Comparison of ENCODE assay signal across 1 cellular context in the genomic region with DNA sequence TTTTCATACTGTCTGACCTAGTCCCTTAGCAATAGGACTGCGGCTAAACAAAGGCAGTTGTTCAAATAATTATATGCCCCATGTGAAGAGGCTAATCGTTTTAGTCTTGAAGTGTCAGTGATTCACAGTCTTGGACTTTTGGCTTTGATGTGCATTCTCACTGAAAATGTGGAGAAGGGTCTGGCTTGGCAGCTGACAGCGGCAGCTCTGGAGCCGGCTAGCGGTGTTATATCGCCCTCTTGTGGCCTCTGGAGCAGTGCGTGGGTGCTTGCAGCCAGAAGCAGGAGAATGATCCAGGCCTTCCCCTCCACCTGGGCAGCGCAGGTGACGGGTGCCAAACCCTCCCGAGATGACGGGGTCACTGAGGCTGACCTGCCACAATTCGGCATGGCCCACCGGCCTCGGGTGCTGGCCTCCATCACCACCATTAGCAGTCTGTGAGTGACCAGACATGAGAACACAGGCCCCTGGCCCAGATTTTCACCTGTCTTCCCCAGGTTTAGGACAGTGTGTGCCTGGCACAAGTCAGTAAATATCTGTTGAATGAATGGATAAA.
TF ChIP-seq lines count a peak whose summit lies in the region.

No MANE protein-coding gene starts in this region.

TF ChIP-seq in GM23338, 12 proteins besides CTCF, POLR2A, EP300 and RAD21 (continued from another document):
- TF ChIP-seq, protein P1, sequence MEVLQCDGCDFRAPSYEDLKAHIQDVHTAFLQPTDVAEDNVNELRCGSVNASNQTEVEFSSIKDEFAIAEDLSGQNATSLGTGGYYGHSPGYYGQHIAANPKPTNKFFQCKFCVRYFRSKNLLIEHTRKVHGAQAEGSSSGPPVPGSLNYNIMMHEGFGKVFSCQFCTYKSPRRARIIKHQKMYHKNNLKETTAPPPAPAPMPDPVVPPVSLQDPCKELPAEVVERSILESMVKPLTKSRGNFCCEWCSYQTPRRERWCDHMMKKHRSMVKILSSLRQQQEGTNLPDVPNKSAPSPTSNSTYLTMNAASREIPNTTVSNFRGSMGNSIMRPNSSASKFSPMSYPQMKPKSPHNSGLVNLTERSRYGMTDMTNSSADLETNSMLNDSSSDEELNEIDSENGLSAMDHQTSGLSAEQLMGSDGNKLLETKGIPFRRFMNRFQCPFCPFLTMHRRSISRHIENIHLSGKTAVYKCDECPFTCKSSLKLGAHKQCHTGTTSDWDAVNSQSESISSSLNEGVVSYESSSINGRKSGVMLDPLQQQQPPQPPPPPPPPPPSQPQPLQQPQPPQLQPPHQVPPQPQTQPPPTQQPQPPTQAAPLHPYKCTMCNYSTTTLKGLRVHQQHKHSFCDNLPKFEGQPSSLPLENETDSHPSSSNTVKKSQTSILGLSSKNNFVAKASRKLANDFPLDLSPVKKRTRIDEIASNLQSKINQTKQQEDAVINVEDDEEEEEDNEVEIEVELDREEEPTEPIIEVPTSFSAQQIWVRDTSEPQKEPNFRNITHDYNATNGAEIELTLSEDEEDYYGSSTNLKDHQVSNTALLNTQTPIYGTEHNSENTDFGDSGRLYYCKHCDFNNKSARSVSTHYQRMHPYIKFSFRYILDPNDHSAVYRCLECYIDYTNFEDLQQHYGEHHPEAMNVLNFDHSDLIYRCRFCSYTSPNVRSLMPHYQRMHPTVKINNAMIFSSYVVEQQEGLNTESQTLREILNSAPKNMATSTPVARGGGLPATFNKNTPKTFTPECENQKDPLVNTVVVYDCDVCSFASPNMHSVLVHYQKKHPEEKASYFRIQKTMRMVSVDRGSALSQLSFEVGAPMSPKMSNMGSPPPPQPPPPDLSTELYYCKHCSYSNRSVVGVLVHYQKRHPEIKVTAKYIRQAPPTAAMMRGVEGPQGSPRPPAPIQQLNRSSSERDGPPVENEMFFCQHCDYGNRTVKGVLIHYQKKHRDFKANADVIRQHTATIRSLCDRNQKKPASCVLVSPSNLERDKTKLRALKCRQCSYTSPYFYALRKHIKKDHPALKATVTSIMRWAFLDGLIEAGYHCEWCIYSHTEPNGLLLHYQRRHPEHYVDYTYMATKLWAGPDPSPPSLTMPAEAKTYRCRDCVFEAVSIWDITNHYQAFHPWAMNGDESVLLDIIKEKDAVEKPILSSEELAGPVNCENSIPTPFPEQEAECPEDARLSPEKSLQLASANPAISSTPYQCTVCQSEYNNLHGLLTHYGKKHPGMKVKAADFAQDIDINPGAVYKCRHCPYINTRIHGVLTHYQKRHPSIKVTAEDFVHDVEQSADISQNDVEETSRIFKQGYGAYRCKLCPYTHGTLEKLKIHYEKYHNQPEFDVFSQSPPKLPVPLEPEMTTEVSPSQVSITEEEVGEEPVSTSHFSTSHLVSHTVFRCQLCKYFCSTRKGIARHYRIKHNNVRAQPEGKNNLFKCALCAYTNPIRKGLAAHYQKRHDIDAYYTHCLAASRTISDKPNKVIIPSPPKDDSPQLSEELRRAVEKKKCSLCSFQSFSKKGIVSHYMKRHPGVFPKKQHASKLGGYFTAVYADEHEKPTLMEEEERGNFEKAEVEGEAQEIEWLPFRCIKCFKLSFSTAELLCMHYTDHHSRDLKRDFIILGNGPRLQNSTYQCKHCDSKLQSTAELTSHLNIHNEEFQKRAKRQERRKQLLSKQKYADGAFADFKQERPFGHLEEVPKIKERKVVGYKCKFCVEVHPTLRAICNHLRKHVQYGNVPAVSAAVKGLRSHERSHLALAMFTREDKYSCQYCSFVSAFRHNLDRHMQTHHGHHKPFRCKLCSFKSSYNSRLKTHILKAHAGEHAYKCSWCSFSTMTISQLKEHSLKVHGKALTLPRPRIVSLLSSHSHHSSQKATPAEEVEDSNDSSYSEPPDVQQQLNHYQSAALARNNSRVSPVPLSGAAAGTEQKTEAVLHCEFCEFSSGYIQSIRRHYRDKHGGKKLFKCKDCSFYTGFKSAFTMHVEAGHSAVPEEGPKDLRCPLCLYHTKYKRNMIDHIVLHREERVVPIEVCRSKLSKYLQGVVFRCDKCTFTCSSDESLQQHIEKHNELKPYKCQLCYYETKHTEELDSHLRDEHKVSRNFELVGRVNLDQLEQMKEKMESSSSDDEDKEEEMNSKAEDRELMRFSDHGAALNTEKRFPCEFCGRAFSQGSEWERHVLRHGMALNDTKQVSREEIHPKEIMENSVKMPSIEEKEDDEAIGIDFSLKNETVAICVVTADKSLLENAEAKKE (CRISPR knock-in tag; IDR thresholded peaks at IDR 0.05): no peak
- no peak for TF ChIP-seq JUNB (IDR thresholded peaks at IDR 0.05; ENCODE audit: unreplicated experiment)
- no peak for TF ChIP-seq POLR2AphosphoS5 (IDR thresholded peaks at IDR 0.05; ENCODE audit: low read depth)
